Comparison of ENCODE assay signal across 30 cellular contexts in the genomic region with DNA sequence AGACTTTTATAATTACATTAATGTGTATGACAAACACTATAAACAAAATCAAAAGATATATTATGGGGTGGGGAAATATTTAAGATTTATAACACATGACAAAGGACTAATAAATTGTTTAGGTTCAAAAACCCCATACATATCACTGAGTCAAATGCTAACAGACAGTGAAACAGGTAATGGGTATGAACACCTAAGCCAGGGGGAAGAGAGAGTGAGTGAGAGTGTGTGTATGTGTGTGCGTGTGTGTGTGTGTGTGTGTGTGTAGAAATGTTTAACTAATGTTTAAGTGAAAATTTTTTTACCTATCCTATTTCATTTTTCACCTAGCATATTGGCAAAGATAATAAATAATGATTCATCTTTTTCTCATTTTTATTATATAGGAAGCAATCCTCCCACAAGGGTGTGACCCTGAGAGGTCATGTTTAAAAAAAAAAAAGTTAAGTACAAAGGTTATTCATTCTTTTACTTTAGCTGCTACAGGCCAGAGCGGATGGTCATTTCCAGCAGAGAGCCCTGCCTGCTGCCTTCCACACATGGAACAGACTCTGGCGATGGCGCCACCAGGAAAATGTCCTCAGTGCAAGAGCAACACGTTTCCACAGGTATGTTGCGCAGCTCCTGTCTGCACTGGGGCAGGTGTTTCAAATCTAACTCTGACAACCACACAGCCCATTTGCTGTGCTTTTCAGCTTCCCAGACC.
DNase-seq lines count a peak whose midpoint lies in the region; ATAC-seq and TF ChIP-seq lines count a peak whose summit lies in the region.
"Had no signal": no experiment of that assay in that cellular context is flagged by ENCODE, and none has a peak within 500 bp of the region (broad histone marks: within the 10 kb centered on the region; RNA-seq: fewer than 3 reads in every experiment).

No MANE protein-coding gene starts in this region.

- TF ChIP-seq POLR2A in right lobe of liver (IDR thresholded peaks at IDR 0.05), result peak; percentile 15

- intact Hi-C loops in Caco-2 (cut with micrococcal nuclease; ENCODE audit: unreplicated experiment), result no loop called here
- intact Hi-C loops in right lobe of liver (cut with DNase I), result no loop called here
- intact Hi-C loops in Right ventricle myocardium superior (cut with DNase I), result no loop called here

- POLR2A ChIA-PET in Caco-2 (lab: Charles Lee), result interaction anchor here (0.6 kb wide), 1 partner anchor 1336 kb away, joined by 3 read pairs; no protein-coding TSS in a partner anchor

- ATAC-seq in activated T-helper 17 cell treated with anti-CD3 and anti-CD28 coated beads, Interleukin-2, amount 50 U/mL, for 72 hours (replicated peaks), result no peak
- ATAC-seq in right lobe of liver, result peak; percentile 78 to 96 (median 86)
- ATAC-seq in Right ventricle myocardium superior (ENCODE audit: poor library complexity), result no peak
- no peak for ATAC-seq in GM21737 (IDR thresholded peaks at IDR 0.05; ENCODE audit: unreplicated experiment)
- ATAC-seq: heart left ventricle; Right ventricle myocardium inferior; stimulated activated naive B cell treated with anti-CD40 and anti-IgM and Interleukin-4, amounts not matched to agents 10 μg/mL and 1 μg/mL and 100 μg/mL, for 72 hours had no signal

- H3K4me3 ChIP-seq in Caco-2 (ENCODE audit: low read depth, low read length) (peak overlapping the region; percentile 30), right lobe of liver (no peak overlapping the region)
- H3K4me3 ChIP-seq: HAP-1, heart left ventricle, sigmoid colon, testis had no signal

- DNase-seq in Caco-2, result peak; percentile 57 to 67
- peak; percentile 4 for DNase-seq in HT-29 (ENCODE audit: low spot score)
- peak; percentile 54 to 64 (median 55) for DNase-seq in right lobe of liver
- DNase-seq in Right ventricle myocardium superior, result no peak
- no peak for DNase-seq in HCEC 1CT
- no peak for DNase-seq in NCI-H510A treated with DMSO at 0.1 percent for 48 hours (lab: John Stamatoyannopoulos, UW)
- DNase-seq: activated CD4-positive, alpha-beta T cell treated with anti-CD3 and anti-CD28 coated beads, Interleukin-2, amount 50 U/mL, for 4 hours; amygdala; Calu3; DMS79 treated with DMSO at 0.1 percent for 48 hours; effector memory CD4-positive, alpha-beta T cell; heart left ventricle; Karpas-422; kidney glomerular epithelial cell; mammary epithelial cell; MV-4-11; NCI-H1694 treated with DMSO at 0.1 percent for 48 hours; NCI-H2171 treated with DMSO at 0.1 percent for 48 hours; NCI-H524 treated with DMSO at 0.1 percent for 48 hours; posterior cingulate gyrus; sigmoid colon; stimulated activated naive B cell treated with anti-CD40 and anti-IgM and Interleukin-4, amounts not matched to agents 10 μg/mL and 1 μg/mL and 100 μg/mL, for 72 hours; T-helper 9 cell; testis had no signal

- H3K9me3 ChIP-seq in Caco-2 (no peaks in the 10 kb centered on the region), right lobe of liver (no peaks in the 10 kb centered on the region)
- H3K9me3 ChIP-seq: HAP-1, sigmoid colon, testis had no signal

- peaks cover 37% of the 10 kb centered on the region for H3K4me1 ChIP-seq in Caco-2
- H3K4me1 ChIP-seq in right lobe of liver, result peaks cover 0 to 6% (median 0%) of the 10 kb centered on the region in 4 donors
- H3K4me1 ChIP-seq: HAP-1, sigmoid colon had no signal

- no peaks in the 10 kb centered on the region for H3K9me3 Mint-ChIP-seq in Caco-2 (ENCODE audit: unreplicated experiment)
- H3K9me3 Mint-ChIP-seq in activated T-helper 17 cell treated with anti-CD3 and anti-CD28 coated beads, Interleukin-2, amount 50 U/mL, for 72 hours, result no peaks in the 10 kb centered on the region
- H3K9me3 Mint-ChIP-seq: stimulated activated naive B cell treated with anti-CD40 and anti-IgM and Interleukin-4, amounts not matched to agents 10 μg/mL and 1 μg/mL and 100 μg/mL, for 72 hours had no signal

- no peak overlapping the region for H3K4me3 Mint-ChIP-seq in Caco-2 (ENCODE audit: unreplicated experiment)
- no peak overlapping the region for H3K4me3 Mint-ChIP-seq in activated T-helper 17 cell treated with anti-CD3 and anti-CD28 coated beads, Interleukin-2, amount 50 U/mL, for 72 hours
- H3K4me3 Mint-ChIP-seq: CD14-positive monocyte; stimulated activated naive B cell treated with anti-CD40 and anti-IgM and Interleukin-4, amounts not matched to agents 10 μg/mL and 1 μg/mL and 100 μg/mL, for 72 hours had no signal

- H3K27ac ChIP-seq in right lobe of liver, result no peak overlapping the region
- H3K27ac ChIP-seq: heart left ventricle, sigmoid colon, testis, VCaP had no signal

- H3K27me3 ChIP-seq in Caco-2 (replicated peaks; ENCODE audit: control insufficient read depth, insufficient read depth, low read length) (no peaks in the 10 kb centered on the region), right lobe of liver (no peaks in the 10 kb centered on the region)
- H3K27me3 ChIP-seq: heart left ventricle, sigmoid colon, testis had no signal

- H3K27ac Mint-ChIP-seq in Caco-2 (ENCODE audit: unreplicated experiment), result no peak overlapping the region
- peak overlapping the region; percentile 10 for H3K27ac Mint-ChIP-seq in activated T-helper 17 cell treated with anti-CD3 and anti-CD28 coated beads, Interleukin-2, amount 50 U/mL, for 72 hours
- H3K27ac Mint-ChIP-seq: stimulated activated naive B cell treated with anti-CD40 and anti-IgM and Interleukin-4, amounts not matched to agents 10 μg/mL and 1 μg/mL and 100 μg/mL, for 72 hours had no signal

- peaks cover 8% of the 10 kb centered on the region for H3K36me3 Mint-ChIP-seq in Caco-2 (ENCODE audit: insufficient read depth, unreplicated experiment)
- H3K36me3 Mint-ChIP-seq in activated T-helper 17 cell treated with anti-CD3 and anti-CD28 coated beads, Interleukin-2, amount 50 U/mL, for 72 hours (ENCODE audit: low read depth), result peaks cover 57% of the 10 kb centered on the region

- CTCF ChIA-PET in Caco-2 (lab: Charles Lee), result no interaction called here

- 53% methylated on average over 6 of the region's 6 CpGs for WGBS in right lobe of liver (ENCODE audit: insufficient coverage, low coverage, low lambda C conversion rate, missing lambda C conversion rate)

- no TSS peak for BruUV-seq in Caco-2 (replicated peaks; lab: Mats Ljungman, UMichigan)

- H3K4me1 Mint-ChIP-seq in Caco-2 (ENCODE audit: low read depth, unreplicated experiment), result peaks cover 23% of the 10 kb centered on the region
- peaks cover 20% of the 10 kb centered on the region for H3K4me1 Mint-ChIP-seq in activated T-helper 17 cell treated with anti-CD3 and anti-CD28 coated beads, Interleukin-2, amount 50 U/mL, for 72 hours

- TF ChIP-seq CTCF in Caco-2 (IDR thresholded peaks at IDR 0.05; ENCODE audit: insufficient read depth in 1 of 2, low read depth in 1 of 2, low read length in 1 of 2, severe bottlenecking in 1 of 2, unreplicated experiment in 1 of 2) (no peak), right lobe of liver (IDR thresholded peaks at IDR 0.05) (no peak)

- no peaks in the 10 kb centered on the region; the same call in 1 of the 2 replicates for H3K36me3 ChIP-seq in Caco-2 (ENCODE audit: control insufficient read depth, insufficient read depth, low read length)
- no peaks in the 10 kb centered on the region for H3K36me3 ChIP-seq in right lobe of liver

- no peaks in the 10 kb centered on the region for H3K27me3 Mint-ChIP-seq in Caco-2 (ENCODE audit: insufficient read depth, unreplicated experiment)
- H3K27me3 Mint-ChIP-seq in activated T-helper 17 cell treated with anti-CD3 and anti-CD28 coated beads, Interleukin-2, amount 50 U/mL, for 72 hours, result no peaks in the 10 kb centered on the region
- H3K27me3 Mint-ChIP-seq: stimulated activated naive B cell treated with anti-CD40 and anti-IgM and Interleukin-4, amounts not matched to agents 10 μg/mL and 1 μg/mL and 100 μg/mL, for 72 hours had no signal

Comparison
In these comparisons a context has a peak if more than half of its experiments do, and no peak if none do; other contexts are left out.
1. DNase-seq: peak in Caco-2 (2 of 2), HT-29 (single experiment) and right lobe of liver (3 of 3); none in Right ventricle myocardium superior (single experiment), HCEC 1CT (single experiment) and NCI-H510A treated with DMSO at 0.1 percent for 48 hours (single experiment).
2. ATAC-seq: peak in right lobe of liver (4 of 4); none in activated T-helper 17 cell treated with anti-CD3 and anti-CD28 coated beads, Interleukin-2, amount 50 U/mL, for 72 hours (single experiment), Right ventricle myocardium superior (single experiment) and GM21737 (single experiment).